Comparison of ENCODE assay signal across 18 cellular contexts in the genomic region with DNA sequence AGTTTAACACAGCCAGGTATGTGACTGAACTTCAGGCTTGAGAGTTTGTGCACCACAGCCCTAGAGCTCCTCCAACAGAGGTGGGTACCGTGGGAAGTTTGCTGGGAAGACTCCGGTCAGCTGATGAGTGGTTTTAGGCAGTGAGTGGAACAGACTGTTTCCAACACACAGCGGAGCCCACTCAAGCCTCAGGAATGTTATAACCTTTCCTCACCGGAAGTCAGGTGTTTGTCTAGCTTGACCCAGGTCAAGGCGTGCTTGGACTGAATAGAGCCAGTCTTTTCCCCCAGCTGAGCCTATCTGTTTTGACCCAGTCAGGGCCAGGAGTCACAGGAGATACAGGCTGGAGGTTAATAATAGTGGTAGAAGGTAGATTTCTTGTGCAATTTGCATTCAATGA.
DNase-seq lines count a peak whose midpoint lies in the region; ATAC-seq, FAIRE-seq and TF ChIP-seq lines count a peak whose summit lies in the region.
"Had no signal": no experiment of that assay in that cellular context is flagged by ENCODE, and none has a peak within 500 bp of the region (broad histone marks: within the 10 kb centered on the region; RNA-seq: fewer than 3 reads in every experiment).

No MANE protein-coding gene starts in this region.

- H3K36me3 ChIP-seq in bronchial epithelial cell (ENCODE audit: control insufficient read depth, insufficient read depth, low read length): no peaks in the 10 kb centered on the region
- no peaks in the 10 kb centered on the region for H3K36me3 ChIP-seq in thyroid gland
- H3K36me3 ChIP-seq: stomach had no signal

- H3K27ac Mint-ChIP-seq in endothelial cell (ENCODE audit: unreplicated experiment): no peak overlapping the region
- H3K27ac Mint-ChIP-seq: activated naive CD8-positive, alpha-beta T cell treated with anti-CD3 and anti-CD28 coated beads, Interleukin-2, amount 10 ng/mL, durations not matched to agents 7 days and 5 days; B cell had no signal

- H3K4me1 Mint-ChIP-seq in endothelial cell (ENCODE audit: unreplicated experiment): no peaks in the 10 kb centered on the region
- H3K4me1 Mint-ChIP-seq: activated naive CD8-positive, alpha-beta T cell treated with anti-CD3 and anti-CD28 coated beads, Interleukin-2, amount 10 ng/mL, durations not matched to agents 7 days and 5 days; B cell had no signal

- H3K27me3 Mint-ChIP-seq in endothelial cell (ENCODE audit: unreplicated experiment): peaks cover 2% of the 10 kb centered on the region
- H3K27me3 Mint-ChIP-seq: B cell had no signal

- FAIRE-seq in bronchial epithelial cell (lab: Jason Lieb, UNC): peak; percentile 86
- FAIRE-seq: GM18507 had no signal

- ATAC-seq in GM21786 (IDR thresholded peaks at IDR 0.05; ENCODE audit: unreplicated experiment) (no peak), Right ventricle myocardium superior (ENCODE audit: poor library complexity) (no peak)
- ATAC-seq: activated T-cell treated with anti-CD3 and anti-CD28 coated beads, Interleukin-2, amount 50 U/mL, for 4 hours; psoas muscle had no signal

- DNase-seq in bronchial epithelial cell (ENCODE audit: low read depth) (peak; percentile 92), left kidney (ENCODE audit: low read depth, low spot score) (peak; percentile 44), thyroid gland (peak; percentile 78 to 82), NCI-H1436 (lab: John Stamatoyannopoulos, UW) (no peak), Right ventricle myocardium superior (no peak), endothelial cell (ENCODE audit: low spot score) (no peak)
- DNase-seq: activated CD4-positive, alpha-beta T cell treated with anti-CD3 and anti-CD28 coated beads, Interleukin-2, amount 50 U/mL, for 48 hours; activated naive CD8-positive, alpha-beta T cell treated with anti-CD3 and anti-CD28 coated beads, Interleukin-2, amount 10 ng/mL, durations not matched to agents 7 days and 5 days; activated T-cell treated with anti-CD3 and anti-CD28 coated beads, Interleukin-2, amount 50 U/mL, for 4 hours; central memory CD4-positive, alpha-beta T cell; MM.1S; NCI-H187; psoas muscle; stomach had no signal

- TF ChIP-seq CTCF in bronchial epithelial cell (IDR thresholded peaks at IDR 0.05; ENCODE audit: insufficient read depth, low read length, severe bottlenecking) (no peak), thyroid gland (IDR thresholded peaks at IDR 0.05) (no peak), endothelial cell (IDR thresholded peaks at IDR 0.05; ENCODE audit: unreplicated experiment) (no peak)

- peak overlapping the region; percentile 64 to 82 (median 64) for H3K27ac ChIP-seq in thyroid gland
- H3K27ac ChIP-seq: psoas muscle, stomach had no signal

- intact Hi-C loops in thyroid gland (cut with DNase I): no loop called here
- intact Hi-C loops in Right ventricle myocardium superior (cut with DNase I): no loop called here

- H3K4me3 Mint-ChIP-seq in endothelial cell (ENCODE audit: unreplicated experiment): no peak overlapping the region
- H3K4me3 Mint-ChIP-seq: activated naive CD8-positive, alpha-beta T cell treated with anti-CD3 and anti-CD28 coated beads, Interleukin-2, amount 10 ng/mL, durations not matched to agents 7 days and 5 days; activated T-cell treated with anti-CD3 and anti-CD28 coated beads, Interleukin-2, amount 50 U/mL, for 4 hours; B cell had no signal

- WGBS in thyroid gland, 2 donors: 27 to 30% methylated on average over 5 of the region's 5 CpGs

- TF ChIP-seq EP300 in Ishikawa (IDR thresholded peaks at IDR 0.05; ENCODE audit: borderline replicate concordance): peak; percentile 91

- TF ChIP-seq RAD21 in Ishikawa (IDR thresholded peaks at IDR 0.05; ENCODE audit: low read depth): peak; percentile 15; the same call in 1 of the 2 replicates

- H3K4me1 ChIP-seq in thyroid gland: peaks cover 12 to 33% of the 10 kb centered on the region in 2 donors
- H3K4me1 ChIP-seq: psoas muscle, stomach had no signal

- H3K4me3 ChIP-seq in bronchial epithelial cell (ENCODE audit: low read depth, low read length) (no peak overlapping the region), thyroid gland (replicated peaks in 1 of 3) (no peak overlapping the region)
- H3K4me3 ChIP-seq: psoas muscle, stomach had no signal

- peak in 1 of 2 donors; percentile 23 for TF ChIP-seq POLR2A in thyroid gland (IDR thresholded peaks at IDR 0.05)

- H3K9me3 ChIP-seq in thyroid gland: no peaks in the 10 kb centered on the region
- H3K9me3 ChIP-seq: psoas muscle, stomach had no signal

- no peaks in the 10 kb centered on the region for H3K27me3 ChIP-seq in bronchial epithelial cell (ENCODE audit: control insufficient read depth, insufficient read depth, low read length)
- H3K27me3 ChIP-seq in thyroid gland: no peaks in the 10 kb centered on the region
- H3K27me3 ChIP-seq: stomach had no signal

- no peaks in the 10 kb centered on the region for H3K9me3 Mint-ChIP-seq in endothelial cell (ENCODE audit: unreplicated experiment)
- H3K9me3 Mint-ChIP-seq: activated naive CD8-positive, alpha-beta T cell treated with anti-CD3 and anti-CD28 coated beads, Interleukin-2, amount 10 ng/mL, durations not matched to agents 7 days and 5 days; activated T-cell treated with anti-CD3 and anti-CD28 coated beads, Interleukin-2, amount 50 U/mL, for 4 hours had no signal

- H3K36me3 Mint-ChIP-seq in endothelial cell (ENCODE audit: low read depth, unreplicated experiment): no peaks in the 10 kb centered on the region
- H3K36me3 Mint-ChIP-seq: activated naive CD8-positive, alpha-beta T cell treated with anti-CD3 and anti-CD28 coated beads, Interleukin-2, amount 10 ng/mL, durations not matched to agents 7 days and 5 days had no signal

TF ChIP-seq in Ishikawa, 13 proteins besides CTCF, POLR2A, EP300 and RAD21:
- TF ChIP-seq, protein P1, sequence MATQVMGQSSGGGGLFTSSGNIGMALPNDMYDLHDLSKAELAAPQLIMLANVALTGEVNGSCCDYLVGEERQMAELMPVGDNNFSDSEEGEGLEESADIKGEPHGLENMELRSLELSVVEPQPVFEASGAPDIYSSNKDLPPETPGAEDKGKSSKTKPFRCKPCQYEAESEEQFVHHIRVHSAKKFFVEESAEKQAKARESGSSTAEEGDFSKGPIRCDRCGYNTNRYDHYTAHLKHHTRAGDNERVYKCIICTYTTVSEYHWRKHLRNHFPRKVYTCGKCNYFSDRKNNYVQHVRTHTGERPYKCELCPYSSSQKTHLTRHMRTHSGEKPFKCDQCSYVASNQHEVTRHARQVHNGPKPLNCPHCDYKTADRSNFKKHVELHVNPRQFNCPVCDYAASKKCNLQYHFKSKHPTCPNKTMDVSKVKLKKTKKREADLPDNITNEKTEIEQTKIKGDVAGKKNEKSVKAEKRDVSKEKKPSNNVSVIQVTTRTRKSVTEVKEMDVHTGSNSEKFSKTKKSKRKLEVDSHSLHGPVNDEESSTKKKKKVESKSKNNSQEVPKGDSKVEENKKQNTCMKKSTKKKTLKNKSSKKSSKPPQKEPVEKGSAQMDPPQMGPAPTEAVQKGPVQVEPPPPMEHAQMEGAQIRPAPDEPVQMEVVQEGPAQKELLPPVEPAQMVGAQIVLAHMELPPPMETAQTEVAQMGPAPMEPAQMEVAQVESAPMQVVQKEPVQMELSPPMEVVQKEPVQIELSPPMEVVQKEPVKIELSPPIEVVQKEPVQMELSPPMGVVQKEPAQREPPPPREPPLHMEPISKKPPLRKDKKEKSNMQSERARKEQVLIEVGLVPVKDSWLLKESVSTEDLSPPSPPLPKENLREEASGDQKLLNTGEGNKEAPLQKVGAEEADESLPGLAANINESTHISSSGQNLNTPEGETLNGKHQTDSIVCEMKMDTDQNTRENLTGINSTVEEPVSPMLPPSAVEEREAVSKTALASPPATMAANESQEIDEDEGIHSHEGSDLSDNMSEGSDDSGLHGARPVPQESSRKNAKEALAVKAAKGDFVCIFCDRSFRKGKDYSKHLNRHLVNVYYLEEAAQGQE (IDR thresholded peaks at IDR 0.05; ENCODE audit: low read depth): no peak
- TF ChIP-seq EGR1 (IDR thresholded peaks at IDR 0.05): no peak
- 0 out of 2 replicates have a peak, but pooled peaks have one; percentile 3 for TF ChIP-seq CEBPB (IDR thresholded peaks at IDR 0.05)
- peak; percentile 41; the same call in 1 of the 2 replicates for TF ChIP-seq NFIC (IDR thresholded peaks at IDR 0.05)
- no peak for TF ChIP-seq CREB1 (IDR thresholded peaks at IDR 0.05; ENCODE audit: low read depth)
- 0 out of 2 replicates have a peak, but pooled peaks have one; percentile 34 for TF ChIP-seq TAF1 (IDR thresholded peaks at IDR 0.05; ENCODE audit: low read depth)
- TF ChIP-seq TCF12 (IDR thresholded peaks at IDR 0.05; ENCODE audit: low read depth): peak; percentile 87
- TF ChIP-seq, protein P2, sequence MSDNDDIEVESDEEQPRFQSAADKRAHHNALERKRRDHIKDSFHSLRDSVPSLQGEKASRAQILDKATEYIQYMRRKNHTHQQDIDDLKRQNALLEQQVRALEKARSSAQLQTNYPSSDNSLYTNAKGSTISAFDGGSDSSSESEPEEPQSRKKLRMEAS (IDR thresholded peaks at IDR 0.05): peak; percentile 74; the same call in 1 of the 2 replicates
- peak; percentile 81 for TF ChIP-seq TEAD4 (IDR thresholded peaks at IDR 0.05)
- peak; percentile 72 for TF ChIP-seq FOXM1 (IDR thresholded peaks at IDR 0.05; ENCODE audit: borderline replicate concordance, low read depth)
- no peak for TF ChIP-seq ZBTB7A (IDR thresholded peaks at IDR 0.05; ENCODE audit: low read depth)
- TF ChIP-seq, protein P3, sequence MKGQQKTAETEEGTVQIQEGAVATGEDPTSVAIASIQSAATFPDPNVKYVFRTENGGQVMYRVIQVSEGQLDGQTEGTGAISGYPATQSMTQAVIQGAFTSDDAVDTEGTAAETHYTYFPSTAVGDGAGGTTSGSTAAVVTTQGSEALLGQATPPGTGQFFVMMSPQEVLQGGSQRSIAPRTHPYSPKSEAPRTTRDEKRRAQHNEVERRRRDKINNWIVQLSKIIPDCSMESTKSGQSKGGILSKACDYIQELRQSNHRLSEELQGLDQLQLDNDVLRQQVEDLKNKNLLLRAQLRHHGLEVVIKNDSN (IDR thresholded peaks at IDR 0.05): peak; percentile 72
- no peak for TF ChIP-seq YY1 (IDR thresholded peaks at IDR 0.05; ENCODE audit: low read depth)
TF ChIP-seq in Ishikawa: peak in this region for 8.

Comparison
In these comparisons a context has a peak if more than half of its experiments do, and no peak if none do; other contexts are left out.
1. DNase-seq: peak in bronchial epithelial cell (single experiment), left kidney (single experiment) and thyroid gland (2 of 2); none in NCI-H1436 (single experiment), Right ventricle myocardium superior (single experiment) and endothelial cell (single experiment).